In genomic region chr18:41933778-41934177, GRCh38 we compare ENCODE assay signal across 25 cellular contexts.
"Had no signal": no experiment of that assay in that cellular context is flagged by ENCODE, and none has a peak within 500 bp of the region (broad histone marks: within the 10 kb centered on the region; RNA-seq: fewer than 3 reads in every experiment).

No MANE protein-coding gene starts in this region.

- H3K9me3 ChIP-seq: breast epithelium, SJCRH30, SK-N-SH had no signal

- H3K36me3 Mint-ChIP-seq: activated CD8-positive, alpha-beta memory T cell treated with anti-CD3 and anti-CD28 coated beads, Interleukin-2, amount 10 ng/mL, durations not matched to agents 7 days and 5 days had no signal

- H3K27ac Mint-ChIP-seq: activated CD4-positive, alpha-beta T cell treated with anti-CD3 and anti-CD28 coated beads, Interleukin-2, amount 10 ng/mL, durations not matched to agents 24 days and 14 days; activated CD8-positive, alpha-beta memory T cell treated with anti-CD3 and anti-CD28 coated beads, Interleukin-2, amount 10 ng/mL, durations not matched to agents 7 days and 5 days; activated naive CD4-positive, alpha-beta T cell treated with anti-CD3 and anti-CD28 coated beads, Interleukin-2, amount 50 U/mL, for 24 hours; activated T-cell treated with anti-CD3 and anti-CD28 coated beads, Interleukin-2, amount 50 U/mL, for 24 hours; activated T-helper 1 cell treated with anti-CD3 and anti-CD28 coated beads, Interleukin-12 subunit alpha, Interleukin-12 subunit beta, Interleukin-2, Interleukin-4 antibody, amounts not matched to agents 30 ng/mL and 10 ng/mL and 1 ng/mL, durations not matched to agents 14 hours and 24 hours and 36 hours; T-helper 1 cell treated with Interleukin-12 subunit alpha and Interleukin-12 subunit beta and Interleukin-4 antibody, amounts not matched to agents 30 μg/mL and 1 μg/mL, for 36 hours had no signal

- H3K9me3 Mint-ChIP-seq: activated CD4-positive, alpha-beta T cell treated with anti-CD3 and anti-CD28 coated beads, Interleukin-2, amount 10 ng/mL, durations not matched to agents 24 days and 14 days; activated T-helper 1 cell treated with anti-CD3 and anti-CD28 coated beads, Interleukin-12 subunit alpha, Interleukin-12 subunit beta, Interleukin-2, Interleukin-4 antibody, amounts not matched to agents 30 ng/mL and 10 ng/mL and 1 ng/mL, durations not matched to agents 14 hours and 24 hours and 36 hours; T-helper 1 cell treated with Interleukin-12 subunit alpha and Interleukin-12 subunit beta and Interleukin-4 antibody, amounts not matched to agents 30 μg/mL and 1 μg/mL, for 36 hours had no signal

- H3K27ac ChIP-seq: breast epithelium, SJCRH30 had no signal

- ATAC-seq: activated CD8-positive, alpha-beta memory T cell treated with anti-CD3 and anti-CD28 coated beads, Interleukin-2, amount 10 ng/mL, durations not matched to agents 7 days and 5 days had no signal

- H3K9me2 ChIP-seq: SK-N-SH had no signal

- H3K27me3 ChIP-seq: breast epithelium, SJCRH30 had no signal

- DNase-seq: activated CD4-positive, alpha-beta T cell treated with anti-CD3 and anti-CD28 coated beads, Interleukin-2, amount 10 ng/mL, durations not matched to agents 24 days and 14 days; activated CD4-positive, alpha-beta T cell treated with anti-CD3 and anti-CD28 coated beads, Interleukin-2, amount 50 U/mL, for 48 hours; activated CD4-positive, CD25-positive, alpha-beta regulatory T cell treated with anti-CD3 and anti-CD28 coated beads, Interleukin-2, amount 50 U/mL, for 72 hours; activated CD8-positive, alpha-beta memory T cell treated with anti-CD3 and anti-CD28 coated beads, Interleukin-2, amount 10 ng/mL, durations not matched to agents 7 days and 5 days; activated effector memory CD4-positive, alpha-beta T cell treated with Interleukin-2 at 50 U/mL for 16 hours; activated naive CD4-positive, alpha-beta T cell; activated T-cell treated with anti-CD3 and anti-CD28 coated beads, Interleukin-2, amount 50 U/mL, for 24 hours; caudate nucleus; NCI-H1092; NCI-H1417 treated with DMSO at 0.1 percent for 48 hours; NCI-H1694; NCI-H2029; NCI-H2107; NCI-H2171 treated with DMSO at 0.1 percent for 48 hours; NCI-H345; NCI-H510A; NCI-H526 treated with DMSO at 0.1 percent for 48 hours; NCI-H82; SJCRH30; SK-N-SH; SW 1271 had no signal

- H3K4me2 ChIP-seq: SK-N-SH had no signal

- H3K4me3 ChIP-seq: breast epithelium, SJCRH30 had no signal

- H3K4me1 ChIP-seq: breast epithelium, SJCRH30 had no signal

- H3K4me3 Mint-ChIP-seq: activated CD4-positive, alpha-beta T cell treated with anti-CD3 and anti-CD28 coated beads, Interleukin-2, amount 10 ng/mL, durations not matched to agents 24 days and 14 days; activated CD8-positive, alpha-beta memory T cell treated with anti-CD3 and anti-CD28 coated beads, Interleukin-2, amount 10 ng/mL, durations not matched to agents 7 days and 5 days; activated naive CD4-positive, alpha-beta T cell treated with anti-CD3 and anti-CD28 coated beads, Interleukin-2, amount 50 U/mL, for 24 hours; activated T-cell treated with anti-CD3 and anti-CD28 coated beads, Interleukin-2, amount 50 U/mL, for 24 hours; activated T-helper 1 cell treated with anti-CD3 and anti-CD28 coated beads, Interleukin-12 subunit alpha, Interleukin-12 subunit beta, Interleukin-2, Interleukin-4 antibody, amounts not matched to agents 30 ng/mL and 10 ng/mL and 1 ng/mL, durations not matched to agents 14 hours and 24 hours and 36 hours; T-helper 1 cell treated with Interleukin-12 subunit alpha and Interleukin-12 subunit beta and Interleukin-4 antibody, amounts not matched to agents 30 μg/mL and 1 μg/mL, for 36 hours had no signal

- H3K9ac ChIP-seq: SK-N-SH had no signal

- H3K36me3 ChIP-seq: breast epithelium, SJCRH30 had no signal
